Comparison of ENCODE assay signal across 23 cellular contexts in the genomic region with DNA sequence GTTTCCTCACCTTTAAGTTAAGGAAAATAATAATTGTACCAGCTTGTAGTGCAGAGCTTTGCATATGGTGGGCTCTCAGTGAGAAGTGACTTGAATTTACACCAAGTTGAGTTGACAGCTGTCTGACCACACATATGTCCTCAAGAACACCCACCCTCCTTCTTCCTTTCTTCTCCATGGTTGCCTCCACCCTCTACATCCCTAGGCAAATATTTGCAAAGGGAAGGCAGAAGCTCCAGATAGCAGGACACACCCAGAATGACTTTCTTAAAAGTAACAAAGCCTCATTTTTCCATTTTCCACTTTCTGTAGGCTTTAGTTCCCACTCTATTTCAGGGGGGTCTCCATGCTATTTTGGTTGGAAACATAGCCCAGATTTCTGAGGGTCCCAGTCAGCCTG. TPM values are rescaled to one million over a fixed set of nuclear protein-coding genes. Genes with fewer than 3 reads are reported as not detected.
DNase-seq lines count a peak whose midpoint lies in the region; ATAC-seq, FAIRE-seq and TF ChIP-seq lines count a peak whose summit lies in the region.
"Had no signal": no experiment of that assay in that cellular context is flagged by ENCODE, and none has a peak within 500 bp of the region (broad histone marks: within the 10 kb centered on the region; RNA-seq: fewer than 3 reads in every experiment).

No MANE protein-coding gene starts in this region.

- H3K36me3 ChIP-seq in colonic mucosa: no peaks in the 10 kb centered on the region
- H3K36me3 ChIP-seq in transverse colon: no peaks in the 10 kb centered on the region
- no peaks in the 10 kb centered on the region for H3K36me3 ChIP-seq in sigmoid colon

- no peak overlapping the region for H3K4me3 ChIP-seq in colonic mucosa
- no peak overlapping the region for H3K4me3 ChIP-seq in transverse colon
- H3K4me3 ChIP-seq in sigmoid colon: no peak overlapping the region
- H3K4me3 ChIP-seq: BLaER1, GM12878, GM23338 had no signal

- peaks cover 2% of the 10 kb centered on the region for H3K4me1 Mint-ChIP-seq in memory B cell
- H3K4me1 Mint-ChIP-seq: GM23338 had no signal

- H3K9me3 ChIP-seq in colonic mucosa: no peaks in the 10 kb centered on the region
- no peaks in the 10 kb centered on the region for H3K9me3 ChIP-seq in transverse colon
- H3K9me3 ChIP-seq in sigmoid colon: no peaks in the 10 kb centered on the region

- peak overlapping the region; percentile 14 for H3K27ac Mint-ChIP-seq in memory B cell
- H3K27ac Mint-ChIP-seq: CD8-positive, alpha-beta T cell; GM23338 had no signal

- no peak overlapping the region for H3K9ac ChIP-seq in colonic mucosa (ENCODE audit: low read depth in 2 of 2, low read length in 2 of 2)
- H3K9ac ChIP-seq: BLaER1 had no signal

- no peaks in the 10 kb centered on the region for H3K9me3 Mint-ChIP-seq in memory B cell
- H3K9me3 Mint-ChIP-seq: CD8-positive, alpha-beta T cell had no signal

- TF ChIP-seq POLR2A in transverse colon (IDR thresholded peaks at IDR 0.05) (no peak), GM12892 (IDR thresholded peaks at IDR 0.05; ENCODE audit: low read depth, low read length) (no peak), sigmoid colon (IDR thresholded peaks at IDR 0.05) (no peak)

- TF ChIP-seq EP300 in transverse colon (IDR thresholded peaks at IDR 0.05; ENCODE audit: low read depth) (no peak), sigmoid colon (IDR thresholded peaks at IDR 0.05) (no peak)

- H3K4me3 Mint-ChIP-seq in memory B cell: no peak overlapping the region
- H3K4me3 Mint-ChIP-seq: CD8-positive, alpha-beta T cell; GM23338 had no signal

- in situ Hi-C loops in transverse colon (cut with MboI; ENCODE audit: low pct_ligation_motif_present in 1 of 4, low pct_unique_long_range_greater_than_20kb in 1 of 4, low sequenced_read_pairs in 3 of 4): no loop called here

- peaks cover 4% of the 10 kb centered on the region for H3K4me1 ChIP-seq in colonic mucosa
- peaks cover 0 to 17% (median 10%) of the 10 kb centered on the region in 4 donors for H3K4me1 ChIP-seq in transverse colon
- H3K4me1 ChIP-seq in sigmoid colon: no peaks in the 10 kb centered on the region

- peak overlapping the region; percentile 14 for H3K27ac ChIP-seq in C4-2B
- no peak overlapping the region for H3K27ac ChIP-seq in colonic mucosa
- H3K27ac ChIP-seq in transverse colon: peak overlapping the region in 3 of 4 donors; percentile 21 to 59 (median 51)
- H3K27ac ChIP-seq in sigmoid colon: no peak overlapping the region
- H3K27ac ChIP-seq: BLaER1, HL-60 had no signal

- H3K36me3 Mint-ChIP-seq in memory B cell: peaks cover 14% of the 10 kb centered on the region

- intact Hi-C loops in colonic mucosa (cut with DNase I): no loop called here
- intact Hi-C loops in transverse colon (cut with DNase I; ENCODE audit: low total_unique reads): no loop called here
- intact Hi-C loops in sigmoid colon (cut with DNase I): no loop called here

- no peak for ATAC-seq in memory B cell (ENCODE audit: low read depth)
- ATAC-seq in GM19328 (IDR thresholded peaks at IDR 0.05; ENCODE audit: unreplicated experiment): no peak
- ATAC-seq: CD8-positive, alpha-beta T cell; GM12878; GM23338 had no signal

- no peaks in the 10 kb centered on the region for H3K27me3 Mint-ChIP-seq in memory B cell

- no peak for FAIRE-seq in GM12892 (lab: Jason Lieb, UNC)
- FAIRE-seq: GM12878, GM18507, H54, HTR-8/SVneo had no signal

- DNase-seq in colonic mucosa (peak; percentile 27), memory B cell (ENCODE audit: low spot score in 2 of 2) (no peak), transverse colon (no peak), GM12892 (ENCODE audit: insufficient read length) (no peak), sigmoid colon (no peak)
- DNase-seq: 8988T; Calu3; CD8-positive, alpha-beta T cell; DMS53; DND-41; EL; HCEC 1CT; IMR-90 had no signal

- H3K27me3 ChIP-seq in colonic mucosa: no peaks in the 10 kb centered on the region
- no peaks in the 10 kb centered on the region for H3K27me3 ChIP-seq in transverse colon
- no peaks in the 10 kb centered on the region for H3K27me3 ChIP-seq in sigmoid colon
- H3K27me3 ChIP-seq: BLaER1 had no signal

- TF ChIP-seq CTCF in C4-2B (conservative IDR thresholded peaks at IDR 0.05) (no peak), colonic mucosa (IDR thresholded peaks at IDR 0.05) (no peak), transverse colon (IDR thresholded peaks at IDR 0.05) (no peak), sigmoid colon (IDR thresholded peaks at IDR 0.05) (no peak)

RNA-seq across cellular contexts. Expression of gene CRACR2A, which starts 12.1 kb away (rescaled TPM):
- total RNA-seq in colonic mucosa (10 to 100 TPM; 50.3 to 54.8 TPM), transverse colon (100 to 1,000 TPM in 2 of 4 donors, 10 to 100 TPM in 2; 34.5 to 165 (median 85.8) TPM), sigmoid colon (1 to 10 TPM; 1.1 to 4.2 (median 2.0) TPM)
- 8.8 TPM for polyA plus RNA-seq in GM12892 (2012; ENCODE audit: missing spikeins)
- 10 to 100 TPM; 11.4 to 29.6 (median 11.8) TPM for polyA plus RNA-seq in sigmoid colon
- total RNA-seq: G401 had no signal

Comparison
In these comparisons a context has a peak if more than half of its experiments do, and no peak if none do; other contexts are left out.
1. H3K27ac ChIP-seq: peak in C4-2B (single experiment) and transverse colon (3 of 4); none in colonic mucosa (single experiment) and sigmoid colon (0 of 4).
2. RNA of gene CRACR2A, which starts 12.1 kb away (total RNA-seq): 34.5 to 165 TPM in transverse colon and 50.3 to 54.8 TPM in colonic mucosa; 1.1 to 4.2 TPM in sigmoid colon; every median in the first group is over 4 times any median in the second.